ENCODE assay signal across 8 cellular contexts in genomic region chr15:62389887-62390792, GRCh38. TPM values are rescaled to one million over a fixed set of nuclear protein-coding genes. Genes with fewer than 3 reads are reported as not detected.
DNase-seq lines count a peak whose midpoint lies in the region; ATAC-seq and TF ChIP-seq lines count a peak whose summit lies in the region.

TLN2 (plus strand) TSS chr15:62390550.

- H3K4me1 ChIP-seq in OCI-LY3 (ENCODE audit: low read length) (peaks cover 6% of the 10 kb centered on the region), esophagus squamous epithelium (peaks cover 0 to 28% (median 9%) of the 10 kb centered on the region in 3 donors), muscle layer of duodenum (ENCODE audit: control insufficient read depth in 1 of 2, insufficient read depth in 2 of 2, low read length in 2 of 2) (peaks cover 7 to 19% of the 10 kb centered on the region in 2 donors)

- peak; percentile 69 for ATAC-seq in CD4-positive, alpha-beta T cell (ENCODE audit: poor library complexity)
- ATAC-seq in GM19351 (IDR thresholded peaks at IDR 0.05; ENCODE audit: unreplicated experiment) (peak; percentile 79), HG03442 (IDR thresholded peaks at IDR 0.05; ENCODE audit: unreplicated experiment) (peak; percentile 87)
- peak; percentile 85 to 89 for ATAC-seq in activated T-cell treated with anti-CD3 and anti-CD28 coated beads, Interleukin-2, amount 50 U/mL, for 4 hours

- H3K27me3 Mint-ChIP-seq in CD4-positive, alpha-beta T cell, result peaks cover 34% of the 10 kb centered on the region
- H3K27me3 Mint-ChIP-seq in activated T-cell treated with anti-CD3 and anti-CD28 coated beads, Interleukin-2, amount 50 U/mL, for 4 hours (ENCODE audit: low read depth), result peaks cover 20% of the 10 kb centered on the region
- H3K27me3 Mint-ChIP-seq in stimulated activated naive CD8-positive, alpha-beta T cell treated with anti-CD3 and anti-CD28 coated beads, Interleukin-15, Interleukin-2, amounts not matched to agents 100 ng/mL and 50 ng/mL, for 24 hours, result peaks cover 34% of the 10 kb centered on the region

- H3K4me1 Mint-ChIP-seq in CD4-positive, alpha-beta T cell (ENCODE audit: low read depth), result peaks cover 16% of the 10 kb centered on the region
- peaks cover 15% of the 10 kb centered on the region for H3K4me1 Mint-ChIP-seq in activated T-cell treated with anti-CD3 and anti-CD28 coated beads, Interleukin-2, amount 50 U/mL, for 4 hours (ENCODE audit: low read depth)
- H3K4me1 Mint-ChIP-seq in stimulated activated naive CD8-positive, alpha-beta T cell treated with anti-CD3 and anti-CD28 coated beads, Interleukin-15, Interleukin-2, amounts not matched to agents 100 ng/mL and 50 ng/mL, for 24 hours (ENCODE audit: low read depth), result peaks cover 13% of the 10 kb centered on the region

- H3K4me3 Mint-ChIP-seq in CD4-positive, alpha-beta T cell, result peak within 1 kb of the TSS; percentile 98
- peak within 1 kb of the TSS; percentile 93 for H3K4me3 Mint-ChIP-seq in activated T-cell treated with anti-CD3 and anti-CD28 coated beads, Interleukin-2, amount 50 U/mL, for 4 hours
- H3K4me3 Mint-ChIP-seq in stimulated activated naive CD8-positive, alpha-beta T cell treated with anti-CD3 and anti-CD28 coated beads, Interleukin-15, Interleukin-2, amounts not matched to agents 100 ng/mL and 50 ng/mL, for 24 hours, result peak within 1 kb of the TSS; percentile 92

- H3K9me3 ChIP-seq in CD4-positive, alpha-beta T cell (ENCODE audit: control insufficient read depth, low read length), result no peaks in the 10 kb centered on the region
- no peaks in the 10 kb centered on the region for H3K9me3 ChIP-seq in OCI-LY3 (ENCODE audit: insufficient read depth, low read length)
- no peaks in the 10 kb centered on the region for H3K9me3 ChIP-seq in esophagus squamous epithelium
- no peaks in the 10 kb centered on the region for H3K9me3 ChIP-seq in muscle layer of duodenum (ENCODE audit: control insufficient read depth in 1 of 2, low read length in 2 of 2)

- intact Hi-C loops in CD4-positive, alpha-beta T cell (cut with DNase I, micrococcal nuclease), result no loop called here
- intact Hi-C loops in esophagus squamous epithelium (cut with DNase I), result loop anchor here (10.0 kb wide), 1 partner anchor 355 kb away; no protein-coding TSS in a partner anchor

- H3K4me2 ChIP-seq in OCI-LY3 (ENCODE audit: low read length), result peak within 1 kb of the TSS; percentile 80

- WGBS in esophagus squamous epithelium, 2 donors, result 0% methylated on average over 8 of the region's 74 CpGs

- POLR2A ChIA-PET in CD4-positive, alpha-beta T cell (lab: Charles Lee), result interaction anchor here (0.9 to 1.1 kb wide), 2 partner anchors 14 to 34 kb away, joined by 3 read pairs; no protein-coding TSS in a partner anchor

- peak; percentile 8 to 60 (median 28) for DNase-seq in CD4-positive, alpha-beta T cell
- peak; percentile 31 for DNase-seq in activated T-cell treated with anti-CD3 and anti-CD28 coated beads, Interleukin-2, amount 50 U/mL, for 4 hours
- DNase-seq in esophagus squamous epithelium (lab: John Stamatoyannopoulos, UW), result no peak

- peak in 2 of 4 donors; percentile 74 to 87 for TF ChIP-seq POLR2A in esophagus squamous epithelium (IDR thresholded peaks at IDR 0.05)

- H3K36me3 ChIP-seq in OCI-LY3 (replicated peaks; ENCODE audit: low read depth, low read length), result no peaks in the 10 kb centered on the region
- no peaks in the 10 kb centered on the region for H3K36me3 ChIP-seq in esophagus squamous epithelium
- no peaks in the 10 kb centered on the region for H3K36me3 ChIP-seq in muscle layer of duodenum (ENCODE audit: control insufficient read depth in 1 of 2, insufficient read depth in 2 of 2, low read length in 2 of 2)

- H3K27ac ChIP-seq in CD4-positive, alpha-beta T cell (ENCODE audit: low read depth, low read length), result no peak within 1 kb of the TSS
- H3K27ac ChIP-seq in OCI-LY3 (ENCODE audit: low read length), result peak within 1 kb of the TSS; percentile 25; the same call in 1 of the 2 replicates
- H3K27ac ChIP-seq in esophagus squamous epithelium, result peak within 1 kb of the TSS; percentile 81 to 87 (median 84)
- peak within 1 kb of the TSS; percentile 83 for H3K27ac ChIP-seq in muscle layer of duodenum (ENCODE audit: low read length)

- peaks cover 17% of the 10 kb centered on the region for H3K79me2 ChIP-seq in OCI-LY3 (ENCODE audit: low read length)

- CTCF ChIA-PET in CD4-positive, alpha-beta T cell (lab: Charles Lee), result no interaction called here

- H3K9me3 Mint-ChIP-seq in CD4-positive, alpha-beta T cell, result no peaks in the 10 kb centered on the region
- H3K9me3 Mint-ChIP-seq in activated T-cell treated with anti-CD3 and anti-CD28 coated beads, Interleukin-2, amount 50 U/mL, for 4 hours, result no peaks in the 10 kb centered on the region
- H3K9me3 Mint-ChIP-seq in stimulated activated naive CD8-positive, alpha-beta T cell treated with anti-CD3 and anti-CD28 coated beads, Interleukin-15, Interleukin-2, amounts not matched to agents 100 ng/mL and 50 ng/mL, for 24 hours, result no peaks in the 10 kb centered on the region

- no peaks in the 10 kb centered on the region for H4K20me1 ChIP-seq in OCI-LY3 (ENCODE audit: insufficient read depth, low read length)

- peak within 1 kb of the TSS; percentile 90 for H2AFZ ChIP-seq in OCI-LY3 (ENCODE audit: low read depth, low read length)

- no peaks in the 10 kb centered on the region for H3K36me3 Mint-ChIP-seq in CD4-positive, alpha-beta T cell (ENCODE audit: low read depth)
- H3K36me3 Mint-ChIP-seq in activated T-cell treated with anti-CD3 and anti-CD28 coated beads, Interleukin-2, amount 50 U/mL, for 4 hours (ENCODE audit: insufficient read depth), result no peaks in the 10 kb centered on the region
- H3K36me3 Mint-ChIP-seq in stimulated activated naive CD8-positive, alpha-beta T cell treated with anti-CD3 and anti-CD28 coated beads, Interleukin-15, Interleukin-2, amounts not matched to agents 100 ng/mL and 50 ng/mL, for 24 hours (ENCODE audit: low read depth), result no peaks in the 10 kb centered on the region

- no peak for TF ChIP-seq CTCF in CD4-positive, alpha-beta T cell (IDR thresholded peaks at IDR 0.05)
- TF ChIP-seq CTCF in OCI-LY3 (IDR thresholded peaks at IDR 0.05; ENCODE audit: low read depth, low read length), result no peak
- TF ChIP-seq CTCF in esophagus squamous epithelium (IDR thresholded peaks at IDR 0.05), result peak in 1 of 6 experiments; percentile 26

- H3K27ac Mint-ChIP-seq in CD4-positive, alpha-beta T cell, result no peak within 1 kb of the TSS
- H3K27ac Mint-ChIP-seq in stimulated activated naive CD8-positive, alpha-beta T cell treated with anti-CD3 and anti-CD28 coated beads, Interleukin-15, Interleukin-2, amounts not matched to agents 100 ng/mL and 50 ng/mL, for 24 hours, result peak within 1 kb of the TSS; percentile 83

- peak within 1 kb of the TSS; percentile 93 for H3K4me3 ChIP-seq in OCI-LY3 (ENCODE audit: low read length)
- H3K4me3 ChIP-seq in esophagus squamous epithelium, result peak within 1 kb of the TSS; percentile 76 to 97 (median 80)
- H3K4me3 ChIP-seq in muscle layer of duodenum (ENCODE audit: low read depth in 1 of 2, low read length in 2 of 2), result peak within 1 kb of the TSS; percentile 85 to 99

- peaks cover 29% of the 10 kb centered on the region for H3K27me3 ChIP-seq in CD4-positive, alpha-beta T cell (ENCODE audit: control insufficient read depth, insufficient read depth, low read length)
- H3K27me3 ChIP-seq in OCI-LY3 (ENCODE audit: low read depth, low read length) (no peaks in the 10 kb centered on the region), esophagus squamous epithelium (peaks cover 0 to 13% (median 0%) of the 10 kb centered on the region in 4 donors), muscle layer of duodenum (ENCODE audit: low read depth, low read length) (no peaks in the 10 kb centered on the region)

- H3K9ac ChIP-seq in OCI-LY3 (ENCODE audit: low read length), result peak within 1 kb of the TSS; percentile 92

RNA-seq across cellular contexts. Expression of gene TLN2, which starts in this region (rescaled TPM):
- total RNA-seq in CD4-positive, alpha-beta T cell, result under 1 TPM; 0.16 to 0.64 TPM
- total RNA-seq in activated T-cell treated with anti-CD3 and anti-CD28 coated beads, Interleukin-2, amount 50 U/mL, for 4 hours, result 1 to 10 TPM in 1 of 3 donors, under 1 TPM in 2; 0.49 to 1.1 (median 0.87) TPM
- 10 to 100 TPM in 1 of 4 donors, 1 to 10 TPM in 3; 1.8 to 11.3 (median 4.2) TPM for total RNA-seq in esophagus squamous epithelium

Comparison
In these comparisons a context has a peak if more than half of its experiments do, and no peak if none do; other contexts are left out.
1. Peak in DNase-seq and ATAC-seq in CD4-positive, alpha-beta T cell; RNA of the gene not detected or under 1 TPM.